ENCODE assay signal across 20 cellular contexts in the genomic region with DNA sequence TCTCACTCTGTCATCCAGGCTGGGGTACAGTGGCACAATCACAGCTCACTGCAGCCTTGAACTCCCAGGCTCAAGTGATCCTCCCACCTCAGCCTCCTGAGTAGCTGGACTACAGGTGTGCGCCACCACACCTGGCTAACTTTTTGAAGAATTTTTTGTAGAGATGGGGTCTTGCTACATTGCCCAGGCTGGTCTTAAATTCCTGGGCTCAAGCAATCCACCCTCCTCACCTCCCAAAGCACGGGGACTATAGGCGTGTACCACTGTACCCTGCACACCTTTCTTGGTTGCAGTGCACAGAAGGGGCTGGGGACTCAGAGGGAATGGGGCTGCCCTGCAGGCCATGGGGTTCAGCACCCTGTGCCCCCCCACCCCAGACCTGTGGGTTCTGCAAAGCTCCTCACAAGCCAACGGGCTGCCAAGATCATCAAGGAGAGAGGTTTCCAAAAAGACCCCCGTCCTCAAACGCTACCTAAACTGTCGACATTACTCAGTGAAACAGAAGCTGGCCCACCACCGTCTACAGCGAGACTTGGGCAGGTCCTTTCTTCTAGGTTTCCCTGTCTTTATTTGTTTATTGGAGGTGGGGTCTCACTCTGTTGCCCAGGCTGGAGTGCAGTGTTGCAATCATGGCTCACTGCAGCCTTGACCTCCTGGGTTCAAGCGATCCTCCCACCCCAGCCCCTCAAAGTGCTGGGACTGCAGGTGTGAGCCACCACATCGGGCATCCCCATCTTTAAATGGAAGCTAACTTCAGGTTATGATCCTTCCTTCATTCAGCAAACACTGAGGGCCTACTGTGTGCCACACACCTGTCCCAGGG. TPM values are rescaled to one million over a fixed set of nuclear protein-coding genes. Genes with fewer than 3 reads are reported as not detected.
"Had no signal": no experiment of that assay in that cellular context is flagged by ENCODE, and none has a peak within 500 bp of the region (broad histone marks: within the 10 kb centered on the region; RNA-seq: fewer than 3 reads in every experiment).

No MANE protein-coding gene starts in this region.

- H3K4me1 Mint-ChIP-seq: activated B cell treated with CpG ODN at 0.5 μM for 24 hours; activated CD4-positive, alpha-beta T cell treated with anti-CD3 and anti-CD28 coated beads, Interleukin-2, amount 10 ng/mL, durations not matched to agents 7 days and 5 days; activated naive CD4-positive, alpha-beta T cell treated with anti-CD3 and anti-CD28 coated beads, Interleukin-2, amount 50 U/mL, for 24 hours had no signal

- H3K27me3 Mint-ChIP-seq: activated CD4-positive, alpha-beta T cell treated with anti-CD3 and anti-CD28 coated beads, Interleukin-2, amount 10 ng/mL, durations not matched to agents 7 days and 5 days had no signal

- H3K36me3 Mint-ChIP-seq: activated CD4-positive, alpha-beta memory T cell treated with anti-CD3 and anti-CD28 coated beads for 36 hours; activated naive CD4-positive, alpha-beta T cell treated with anti-CD3 and anti-CD28 coated beads, Interleukin-2, amount 50 U/mL, for 24 hours had no signal

- H3K4me3 Mint-ChIP-seq: activated B cell treated with CpG ODN at 0.5 μM for 24 hours; activated CD4-positive, alpha-beta memory T cell treated with anti-CD3 and anti-CD28 coated beads for 36 hours; activated CD4-positive, alpha-beta T cell treated with anti-CD3 and anti-CD28 coated beads, Interleukin-2, amount 10 ng/mL, durations not matched to agents 7 days and 5 days; activated naive CD4-positive, alpha-beta T cell treated with anti-CD3 and anti-CD28 coated beads, Interleukin-2, amount 50 U/mL, for 24 hours; T-helper 17 cell had no signal

- DNase-seq: activated B cell treated with CpG ODN at 0.5 μM for 24 hours; activated CD4-positive, alpha-beta memory T cell treated with anti-CD3 and anti-CD28 coated beads for 36 hours; activated CD4-positive, alpha-beta T cell treated with anti-CD3 and anti-CD28 coated beads, Interleukin-2, amount 10 ng/mL, durations not matched to agents 7 days and 5 days; activated naive CD4-positive, alpha-beta T cell; activated T-cell treated with anti-CD3 and anti-CD28 coated beads for 4 hours; aorta; caudate nucleus; Kasumi-1; KBM-7; NCI-H1048; NCI-H146; NCI-H187 treated with DMSO at 0.1 percent for 48 hours; NCI-H2081 treated with DMSO at 0.1 percent for 48 hours; NCI-H446; NCI-H524; PC-3; SHP77 treated with DMSO at 0.1 percent for 48 hours; T-helper 17 cell; T-helper 9 cell had no signal

- H3K9me3 Mint-ChIP-seq: activated B cell treated with CpG ODN at 0.5 μM for 24 hours; activated CD4-positive, alpha-beta memory T cell treated with anti-CD3 and anti-CD28 coated beads for 36 hours; activated CD4-positive, alpha-beta T cell treated with anti-CD3 and anti-CD28 coated beads, Interleukin-2, amount 10 ng/mL, durations not matched to agents 7 days and 5 days; activated naive CD4-positive, alpha-beta T cell treated with anti-CD3 and anti-CD28 coated beads, Interleukin-2, amount 50 U/mL, for 24 hours had no signal

- H3K27ac Mint-ChIP-seq: activated B cell treated with CpG ODN at 0.5 μM for 24 hours; activated CD4-positive, alpha-beta memory T cell treated with anti-CD3 and anti-CD28 coated beads for 36 hours; activated CD4-positive, alpha-beta T cell treated with anti-CD3 and anti-CD28 coated beads, Interleukin-2, amount 10 ng/mL, durations not matched to agents 7 days and 5 days; T-helper 17 cell had no signal

- ATAC-seq: PC-3, T-helper 17 cell had no signal

RNA-seq across cellular contexts. Expression of a gene that starts 26.6 kb away (rescaled TPM):
- total RNA-seq: activated B cell treated with CpG ODN at 0.5 μM for 24 hours, T-helper 17 cell had no signal
